ENCODE assay signal across 25 cellular contexts in genomic region chr10:112229096-112229495, GRCh38. TPM values are rescaled to one million over a fixed set of nuclear protein-coding genes. Genes with fewer than 3 reads are reported as not detected.
"Had no signal": no experiment of that assay in that cellular context is flagged by ENCODE, and none has a peak within 500 bp of the region (broad histone marks: within the 10 kb centered on the region; RNA-seq: fewer than 3 reads in every experiment).

No MANE protein-coding gene starts in this region.

- H3K4me3 ChIP-seq: dorsolateral prefrontal cortex, gastrocnemius medialis, mucosa of descending colon, spleen, testis, upper lobe of left lung had no signal

- H3K27ac ChIP-seq: dorsolateral prefrontal cortex, gastrocnemius medialis, parathyroid adenoma, spleen, testis, upper lobe of left lung had no signal

- H3K9me3 ChIP-seq: gastrocnemius medialis, mucosa of descending colon, spleen, testis, upper lobe of left lung had no signal

- H3K36me3 ChIP-seq: gastrocnemius medialis, spleen, upper lobe of left lung had no signal

- H3K4me1 ChIP-seq: parathyroid adenoma, testis had no signal

- H3K27me3 ChIP-seq: gastrocnemius medialis, testis, upper lobe of left lung had no signal

- H3K4me3 Mint-ChIP-seq: activated B cell treated with CpG ODN at 0.5 μM for 24 hours; activated CD4-positive, alpha-beta memory T cell treated with anti-CD3 and anti-CD28 coated beads for 36 hours; activated CD8-positive, alpha-beta memory T cell treated with anti-CD3 and anti-CD28 coated beads, Interleukin-2, amount 10 ng/mL, durations not matched to agents 7 days and 5 days; activated naive CD8-positive, alpha-beta T cell; endodermal cell; naive B cell; stimulated activated memory B cell treated with anti-CD40 and anti-IgM and Interleukin-4, amounts not matched to agents 10 μg/mL and 1 μg/mL and 100 μg/mL, for 72 hours; T-cell had no signal

- H3K9me3 Mint-ChIP-seq: activated B cell treated with CpG ODN at 0.5 μM for 24 hours; activated CD4-positive, alpha-beta memory T cell treated with anti-CD3 and anti-CD28 coated beads for 36 hours; T-cell had no signal

- DNase-seq: activated B cell treated with CpG ODN at 0.5 μM for 24 hours; activated CD4-positive, alpha-beta memory T cell treated with anti-CD3 and anti-CD28 coated beads for 36 hours; activated CD4-positive, alpha-beta T cell treated with anti-CD3 and anti-CD28 coated beads for 4 hours; activated CD8-positive, alpha-beta memory T cell treated with anti-CD3 and anti-CD28 coated beads, Interleukin-2, amount 10 ng/mL, durations not matched to agents 7 days and 5 days; amniotic stem cell; dorsolateral prefrontal cortex; endodermal cell; gastrocnemius medialis; head of caudate nucleus; left ventricle myocardium superior; mesenchymal stem cell; mucosa of descending colon; naive B cell; spleen; stimulated activated CD4-positive, alpha-beta T cell treated with anti-CD3 and anti-CD28 coated beads, Interleukin-4, amount 100 ng/mL, for 4 hours; T-cell; testis; upper lobe of left lung had no signal

- H3K27me3 Mint-ChIP-seq: stimulated activated memory B cell treated with anti-CD40 and anti-IgM and Interleukin-4, amounts not matched to agents 10 μg/mL and 1 μg/mL and 100 μg/mL, for 72 hours had no signal

- H3K4me1 Mint-ChIP-seq: T-cell had no signal

- H3K27ac Mint-ChIP-seq: activated B cell treated with CpG ODN at 0.5 μM for 24 hours; activated CD4-positive, alpha-beta memory T cell treated with anti-CD3 and anti-CD28 coated beads for 36 hours; activated CD8-positive, alpha-beta memory T cell treated with anti-CD3 and anti-CD28 coated beads, Interleukin-2, amount 10 ng/mL, durations not matched to agents 7 days and 5 days; activated naive CD8-positive, alpha-beta T cell; endodermal cell; naive B cell; stimulated activated memory B cell treated with anti-CD40 and anti-IgM and Interleukin-4, amounts not matched to agents 10 μg/mL and 1 μg/mL and 100 μg/mL, for 72 hours; T-cell had no signal

- ATAC-seq: activated CD8-positive, alpha-beta memory T cell treated with anti-CD3 and anti-CD28 coated beads, Interleukin-2, amount 10 ng/mL, durations not matched to agents 7 days and 5 days; gastrocnemius medialis; left ventricle myocardium superior; mucosa of descending colon; sciatic nerve; stimulated activated memory B cell treated with anti-CD40 and anti-IgM and Interleukin-4, amounts not matched to agents 10 μg/mL and 1 μg/mL and 100 μg/mL, for 72 hours; T-cell had no signal

- H3K36me3 Mint-ChIP-seq: activated CD4-positive, alpha-beta memory T cell treated with anti-CD3 and anti-CD28 coated beads for 36 hours; activated CD8-positive, alpha-beta memory T cell treated with anti-CD3 and anti-CD28 coated beads, Interleukin-2, amount 10 ng/mL, durations not matched to agents 7 days and 5 days; activated naive CD8-positive, alpha-beta T cell; naive B cell; stimulated activated memory B cell treated with anti-CD40 and anti-IgM and Interleukin-4, amounts not matched to agents 10 μg/mL and 1 μg/mL and 100 μg/mL, for 72 hours; T-cell had no signal

RNA-seq across cellular contexts. Expression of gene TECTB, which starts 54.1 kb away (rescaled TPM):
- total RNA-seq: activated B cell treated with CpG ODN at 0.5 μM for 24 hours; activated CD4-positive, alpha-beta memory T cell treated with anti-CD3 and anti-CD28 coated beads for 36 hours; activated CD8-positive, alpha-beta memory T cell treated with anti-CD3 and anti-CD28 coated beads, Interleukin-2, amount 10 ng/mL, durations not matched to agents 7 days and 5 days; cardiac septum; endodermal cell; epithelial cell of proximal tubule; gastrocnemius medialis; kidney epithelial cell; left ventricle myocardium superior; mucosa of descending colon; sciatic nerve; spleen; T-cell; upper lobe of left lung had no signal
- polyA plus RNA-seq: spleen had no signal
